3 cellular contexts compared by ENCODE assay signal in the genomic region with DNA sequence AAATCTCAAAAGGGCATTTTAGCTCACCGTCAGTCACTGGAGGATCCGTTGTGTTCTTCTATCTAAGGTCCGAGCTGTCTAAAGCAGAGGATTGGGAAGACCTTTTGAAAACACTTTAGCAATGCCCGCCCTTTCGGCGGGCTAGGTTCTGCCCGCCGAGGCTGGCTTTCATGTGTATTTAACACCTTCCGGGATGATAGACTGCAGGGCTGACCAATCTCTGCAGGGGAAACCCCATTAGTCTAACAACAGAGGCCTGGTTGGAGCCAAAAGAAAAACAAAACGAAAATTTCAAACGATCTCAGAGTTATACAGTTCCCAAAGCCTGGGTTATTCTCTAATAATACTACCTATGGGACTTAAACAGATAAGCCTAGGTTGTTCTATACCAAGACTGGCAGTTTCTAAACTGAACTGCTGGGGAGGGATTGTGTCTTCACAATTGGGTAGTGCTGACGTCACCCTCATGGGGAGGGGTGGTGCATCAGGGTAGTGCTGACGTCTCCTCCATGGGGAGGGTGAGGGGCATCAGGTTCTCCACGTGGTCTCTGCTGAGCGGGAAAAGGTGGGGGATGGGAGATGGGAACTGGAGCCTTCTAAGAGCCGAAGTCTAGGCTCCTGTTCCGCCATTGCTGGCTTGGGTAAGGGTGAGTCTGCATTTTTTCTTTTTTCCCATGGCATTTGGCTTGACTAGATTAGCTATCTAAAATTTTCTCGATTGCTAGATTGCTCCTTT.
TF ChIP-seq lines count a peak whose summit lies in the region.

No MANE protein-coding gene starts in this region.

TF ChIP-seq in A549, 52 proteins besides CTCF, POLR2A, EP300 and RAD21:
- TF ChIP-seq E2F6 (IDR thresholded peaks at IDR 0.05; ENCODE audit: borderline replicate concordance, low read depth) = 0 out of 2 replicates have a peak, but pooled peaks have one; percentile 29
- no peak for TF ChIP-seq MAX (IDR thresholded peaks at IDR 0.05)

TF ChIP-seq in GM23338, 12 proteins besides CTCF, POLR2A, EP300 and RAD21:
- TF ChIP-seq CREB1 (CRISPR knock-in tag; IDR thresholded peaks at IDR 0.05; ENCODE audit: low read depth) (peak; percentile 43; the same call in 1 of the 2 replicates), EZH2 (IDR thresholded peaks at IDR 0.05; ENCODE audit: low read depth, unreplicated experiment) (no peak)

TF ChIP-seq in H1, 55 proteins besides CTCF, POLR2A, EP300 and RAD21:
- TF ChIP-seq MAFK (IDR thresholded peaks at IDR 0.05; ENCODE audit: low read depth, low read length) (peak; percentile 3; the same call in 1 of the 2 replicates), CHD2 (IDR thresholded peaks at IDR 0.05; ENCODE audit: low read length) (peak; percentile 16; the same call in 1 of the 2 replicates), EZH2 (IDR thresholded peaks at IDR 0.05; ENCODE audit: low read depth, low read length, severe bottlenecking) (no peak), USF2 (IDR thresholded peaks at IDR 0.05; ENCODE audit: low read length) (peak; percentile 35; the same call in 1 of the 2 replicates), NRF1 (IDR thresholded peaks at IDR 0.05; ENCODE audit: low read depth, low read length) (no peak), ZNF274 (IDR thresholded peaks at IDR 0.05; ENCODE audit: borderline replicate concordance, extremely low read depth, low read length) (no peak), POLR2AphosphoS5 (IDR thresholded peaks at IDR 0.05; ENCODE audit: low read depth, low read length) (no peak), JUND (IDR thresholded peaks at IDR 0.05; ENCODE audit: low read length) (no peak), FOSL1 (IDR thresholded peaks at IDR 0.05; ENCODE audit: insufficient read depth, low read depth, low read length) (no peak), CREB1 (IDR thresholded peaks at IDR 0.05) (peak; percentile 63), BACH1 (IDR thresholded peaks at IDR 0.05; ENCODE audit: low read length) (no peak), MAX (IDR thresholded peaks at IDR 0.05) (peak; percentile 96), SIX5 (IDR thresholded peaks at IDR 0.05; ENCODE audit: low read depth, low read length) (no peak), E2F6 (IDR thresholded peaks at IDR 0.05) (peak; percentile 99)
- TF ChIP-seq, protein P1, sequence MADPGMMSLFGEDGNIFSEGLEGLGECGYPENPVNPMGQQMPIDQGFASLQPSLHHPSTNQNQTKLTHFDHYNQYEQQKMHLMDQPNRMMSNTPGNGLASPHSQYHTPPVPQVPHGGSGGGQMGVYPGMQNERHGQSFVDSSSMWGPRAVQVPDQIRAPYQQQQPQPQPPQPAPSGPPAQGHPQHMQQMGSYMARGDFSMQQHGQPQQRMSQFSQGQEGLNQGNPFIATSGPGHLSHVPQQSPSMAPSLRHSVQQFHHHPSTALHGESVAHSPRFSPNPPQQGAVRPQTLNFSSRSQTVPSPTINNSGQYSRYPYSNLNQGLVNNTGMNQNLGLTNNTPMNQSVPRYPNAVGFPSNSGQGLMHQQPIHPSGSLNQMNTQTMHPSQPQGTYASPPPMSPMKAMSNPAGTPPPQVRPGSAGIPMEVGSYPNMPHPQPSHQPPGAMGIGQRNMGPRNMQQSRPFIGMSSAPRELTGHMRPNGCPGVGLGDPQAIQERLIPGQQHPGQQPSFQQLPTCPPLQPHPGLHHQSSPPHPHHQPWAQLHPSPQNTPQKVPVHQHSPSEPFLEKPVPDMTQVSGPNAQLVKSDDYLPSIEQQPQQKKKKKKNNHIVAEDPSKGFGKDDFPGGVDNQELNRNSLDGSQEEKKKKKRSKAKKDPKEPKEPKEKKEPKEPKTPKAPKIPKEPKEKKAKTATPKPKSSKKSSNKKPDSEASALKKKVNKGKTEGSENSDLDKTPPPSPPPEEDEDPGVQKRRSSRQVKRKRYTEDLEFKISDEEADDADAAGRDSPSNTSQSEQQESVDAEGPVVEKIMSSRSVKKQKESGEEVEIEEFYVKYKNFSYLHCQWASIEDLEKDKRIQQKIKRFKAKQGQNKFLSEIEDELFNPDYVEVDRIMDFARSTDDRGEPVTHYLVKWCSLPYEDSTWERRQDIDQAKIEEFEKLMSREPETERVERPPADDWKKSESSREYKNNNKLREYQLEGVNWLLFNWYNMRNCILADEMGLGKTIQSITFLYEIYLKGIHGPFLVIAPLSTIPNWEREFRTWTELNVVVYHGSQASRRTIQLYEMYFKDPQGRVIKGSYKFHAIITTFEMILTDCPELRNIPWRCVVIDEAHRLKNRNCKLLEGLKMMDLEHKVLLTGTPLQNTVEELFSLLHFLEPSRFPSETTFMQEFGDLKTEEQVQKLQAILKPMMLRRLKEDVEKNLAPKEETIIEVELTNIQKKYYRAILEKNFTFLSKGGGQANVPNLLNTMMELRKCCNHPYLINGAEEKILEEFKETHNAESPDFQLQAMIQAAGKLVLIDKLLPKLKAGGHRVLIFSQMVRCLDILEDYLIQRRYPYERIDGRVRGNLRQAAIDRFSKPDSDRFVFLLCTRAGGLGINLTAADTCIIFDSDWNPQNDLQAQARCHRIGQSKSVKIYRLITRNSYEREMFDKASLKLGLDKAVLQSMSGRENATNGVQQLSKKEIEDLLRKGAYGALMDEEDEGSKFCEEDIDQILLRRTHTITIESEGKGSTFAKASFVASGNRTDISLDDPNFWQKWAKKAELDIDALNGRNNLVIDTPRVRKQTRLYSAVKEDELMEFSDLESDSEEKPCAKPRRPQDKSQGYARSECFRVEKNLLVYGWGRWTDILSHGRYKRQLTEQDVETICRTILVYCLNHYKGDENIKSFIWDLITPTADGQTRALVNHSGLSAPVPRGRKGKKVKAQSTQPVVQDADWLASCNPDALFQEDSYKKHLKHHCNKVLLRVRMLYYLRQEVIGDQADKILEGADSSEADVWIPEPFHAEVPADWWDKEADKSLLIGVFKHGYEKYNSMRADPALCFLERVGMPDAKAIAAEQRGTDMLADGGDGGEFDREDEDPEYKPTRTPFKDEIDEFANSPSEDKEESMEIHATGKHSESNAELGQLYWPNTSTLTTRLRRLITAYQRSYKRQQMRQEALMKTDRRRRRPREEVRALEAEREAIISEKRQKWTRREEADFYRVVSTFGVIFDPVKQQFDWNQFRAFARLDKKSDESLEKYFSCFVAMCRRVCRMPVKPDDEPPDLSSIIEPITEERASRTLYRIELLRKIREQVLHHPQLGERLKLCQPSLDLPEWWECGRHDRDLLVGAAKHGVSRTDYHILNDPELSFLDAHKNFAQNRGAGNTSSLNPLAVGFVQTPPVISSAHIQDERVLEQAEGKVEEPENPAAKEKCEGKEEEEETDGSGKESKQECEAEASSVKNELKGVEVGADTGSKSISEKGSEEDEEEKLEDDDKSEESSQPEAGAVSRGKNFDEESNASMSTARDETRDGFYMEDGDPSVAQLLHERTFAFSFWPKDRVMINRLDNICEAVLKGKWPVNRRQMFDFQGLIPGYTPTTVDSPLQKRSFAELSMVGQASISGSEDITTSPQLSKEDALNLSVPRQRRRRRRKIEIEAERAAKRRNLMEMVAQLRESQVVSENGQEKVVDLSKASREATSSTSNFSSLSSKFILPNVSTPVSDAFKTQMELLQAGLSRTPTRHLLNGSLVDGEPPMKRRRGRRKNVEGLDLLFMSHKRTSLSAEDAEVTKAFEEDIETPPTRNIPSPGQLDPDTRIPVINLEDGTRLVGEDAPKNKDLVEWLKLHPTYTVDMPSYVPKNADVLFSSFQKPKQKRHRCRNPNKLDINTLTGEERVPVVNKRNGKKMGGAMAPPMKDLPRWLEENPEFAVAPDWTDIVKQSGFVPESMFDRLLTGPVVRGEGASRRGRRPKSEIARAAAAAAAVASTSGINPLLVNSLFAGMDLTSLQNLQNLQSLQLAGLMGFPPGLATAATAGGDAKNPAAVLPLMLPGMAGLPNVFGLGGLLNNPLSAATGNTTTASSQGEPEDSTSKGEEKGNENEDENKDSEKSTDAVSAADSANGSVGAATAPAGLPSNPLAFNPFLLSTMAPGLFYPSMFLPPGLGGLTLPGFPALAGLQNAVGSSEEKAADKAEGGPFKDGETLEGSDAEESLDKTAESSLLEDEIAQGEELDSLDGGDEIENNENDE (IDR thresholded peaks at IDR 0.05; ENCODE audit: insufficient replicate concordance, low read length) = no peak
